22 cellular contexts compared by ENCODE assay signal in the genomic region with DNA sequence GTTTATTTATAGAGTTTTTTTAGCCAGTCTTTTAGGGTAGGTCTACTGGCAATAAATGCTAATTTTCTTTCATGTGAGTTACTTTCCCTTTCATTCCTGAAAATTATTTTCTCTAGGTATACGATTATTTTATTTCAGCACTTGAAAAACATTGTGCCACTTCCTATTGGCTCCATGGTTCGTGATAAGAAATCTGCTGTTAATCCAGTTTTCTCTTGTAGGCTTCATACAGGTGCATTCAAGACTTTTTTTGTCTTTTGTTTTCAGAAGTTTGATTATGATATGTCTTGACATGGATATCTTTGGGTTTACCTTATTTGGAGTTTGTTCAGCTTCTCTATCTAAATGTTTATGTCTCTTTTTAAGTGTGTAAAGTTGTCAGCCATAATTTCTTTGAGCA.
DNase-seq lines count a peak whose midpoint lies in the region; ATAC-seq, FAIRE-seq and TF ChIP-seq lines count a peak whose summit lies in the region.
"Had no signal": no experiment of that assay in that cellular context is flagged by ENCODE, and none has a peak within 500 bp of the region (broad histone marks: within the 10 kb centered on the region; RNA-seq: fewer than 3 reads in every experiment).

No MANE protein-coding gene starts in this region.

- CTCF ChIA-PET in OCI-LY7 (lab: Charles Lee; ENCODE audit: unreplicated experiment) (no interaction called here), K562 (lab: Yijun Ruan, JAX; ENCODE audit: low intra/inter-chr PET ratio) (interaction anchor here (0.7 kb wide), 1 partner anchor 541 kb away, joined by 3 read pairs; no protein-coding TSS in a partner anchor)

- H3K14ac ChIP-seq in trophoblast cell (ENCODE audit: low read length), result no peak overlapping the region

- TF ChIP-seq EP300 in K562 (IDR thresholded peaks at IDR 0.05; ENCODE audit: low read length), result no peak

- WGBS in K562 (ENCODE audit: insufficient coverage, low coverage, missing lambda C conversion rate), result 93% methylated on average over 2 of the region's 2 CpGs
- no CpG with 5 or more reads among the region's 2 CpGs for WGBS in trophoblast cell (ENCODE audit: extremely low coverage, insufficient coverage, insufficient read length)

- no peak overlapping the region for H3K23ac ChIP-seq in trophoblast cell (ENCODE audit: low read length)

- no peak overlapping the region for H4K91ac ChIP-seq in trophoblast cell (ENCODE audit: low read depth, low read length)

- no peak overlapping the region for H2BK5ac ChIP-seq in trophoblast cell (ENCODE audit: low read depth, low read length, poor library complexity)

- H3K4me3 Mint-ChIP-seq in activated naive CD8-positive, alpha-beta T cell treated with anti-CD3 and anti-CD28 coated beads, Interleukin-2, amount 50 U/mL, for 24 hours, result no peak overlapping the region
- no peak overlapping the region for H3K4me3 Mint-ChIP-seq in activated naive CD8-positive, alpha-beta T cell treated with anti-CD3 and anti-CD28 coated beads for 36 hours
- peak overlapping the region; percentile 10 to 76 for H3K4me3 Mint-ChIP-seq in stimulated activated naive B cell treated with anti-CD40 and anti-IgM and Interleukin-4, amounts not matched to agents 10 μg/mL and 1 μg/mL and 100 μg/mL, for 72 hours
- H3K4me3 Mint-ChIP-seq: CD8-positive, alpha-beta memory T cell; H9 had no signal

- H3K4me2 ChIP-seq in OCI-LY7 (ENCODE audit: low read length) (no peak overlapping the region), K562 (ENCODE audit: insufficient read depth, low read length) (no peak overlapping the region), trophoblast cell (ENCODE audit: low read length) (no peak overlapping the region)

- no peaks in the 10 kb centered on the region for H3K9me1 ChIP-seq in K562 (ENCODE audit: control insufficient read depth, insufficient read depth, low read length)

- no peak overlapping the region for H2BK12ac ChIP-seq in trophoblast cell (ENCODE audit: low read length)

- H3K27me3 ChIP-seq in K562 (ENCODE audit: control insufficient read depth in 2 of 2, insufficient read depth in 2 of 2, low read length in 2 of 2) (no peaks in the 10 kb centered on the region), trophoblast cell (ENCODE audit: insufficient read depth, low read length) (no peaks in the 10 kb centered on the region)

- peaks cover 74% of the 10 kb centered on the region for H3K9me3 ChIP-seq in OCI-LY7 (ENCODE audit: low read length)
- no peaks in the 10 kb centered on the region for H3K9me3 ChIP-seq in K562 (replicated peaks; ENCODE audit: control insufficient read depth, insufficient read depth, low read depth, low read length)
- H3K9me3 ChIP-seq in trophoblast cell (ENCODE audit: insufficient read depth, low read depth, low read length), result no peaks in the 10 kb centered on the region

- H3K36me3 Mint-ChIP-seq in activated naive CD8-positive, alpha-beta T cell treated with anti-CD3 and anti-CD28 coated beads, Interleukin-2, amount 50 U/mL, for 24 hours (ENCODE audit: low read depth), result peaks cover 10% of the 10 kb centered on the region
- H3K36me3 Mint-ChIP-seq in activated naive CD8-positive, alpha-beta T cell treated with anti-CD3 and anti-CD28 coated beads for 36 hours, result peaks cover 23% of the 10 kb centered on the region
- H3K36me3 Mint-ChIP-seq in stimulated activated naive B cell treated with anti-CD40 and anti-IgM and Interleukin-4, amounts not matched to agents 10 μg/mL and 1 μg/mL and 100 μg/mL, for 72 hours, result peaks cover 14 to 23% of the 10 kb centered on the region in 2 donors

- H4K8ac ChIP-seq in trophoblast cell (ENCODE audit: low read depth, low read length), result no peak overlapping the region

- no peak for DNase-seq in activated naive CD8-positive, alpha-beta T cell treated with anti-CD3 and anti-CD28 coated beads, Interleukin-2, amount 50 U/mL, for 24 hours
- DNase-seq in activated naive CD8-positive, alpha-beta T cell treated with anti-CD3 and anti-CD28 coated beads for 36 hours, result no peak
- no peak for DNase-seq in OCI-LY7 (ENCODE audit: low spot score)
- DNase-seq in K562 (ENCODE audit: extremely low read depth in 1 of 4, low spot score in 3 of 4), result no peak
- no peak for DNase-seq in stimulated activated naive B cell treated with anti-CD40 and anti-IgM and Interleukin-4, amounts not matched to agents 10 μg/mL and 1 μg/mL and 100 μg/mL, for 72 hours
- no peak for DNase-seq in putamen (ENCODE audit: low spot score)
- no peak for DNase-seq in trophoblast cell
- DNase-seq: AML-193; Calu3; CD8-positive, alpha-beta memory T cell; GDM1; GM23248; H9; KG1; NCI-H1105; NCI-H2029; NCI-H2227 treated with DMSO at 0.1 percent for 48 hours; NCI-H510A; NCI-H82 had no signal

- H3K9ac ChIP-seq in K562 (ENCODE audit: insufficient read depth in 1 of 2, low read depth in 2 of 2, low read length in 2 of 2) (no peak overlapping the region), trophoblast cell (ENCODE audit: low read length) (no peak overlapping the region)
- H3K9ac ChIP-seq: GM23248 had no signal

- TSS peak; percentile 55 for BruUV-seq in OCI-LY7 (replicated peaks; lab: Mats Ljungman, UMichigan)
- no TSS peak for BruUV-seq in K562 (replicated peaks; lab: Mats Ljungman, UMichigan)

- H3K79me1 ChIP-seq in trophoblast cell (ENCODE audit: low read length), result no peaks in the 10 kb centered on the region

- peaks cover 44% of the 10 kb centered on the region for H3K4me1 Mint-ChIP-seq in activated naive CD8-positive, alpha-beta T cell treated with anti-CD3 and anti-CD28 coated beads, Interleukin-2, amount 50 U/mL, for 24 hours
- peaks cover 26% of the 10 kb centered on the region for H3K4me1 Mint-ChIP-seq in activated naive CD8-positive, alpha-beta T cell treated with anti-CD3 and anti-CD28 coated beads for 36 hours
- H3K4me1 Mint-ChIP-seq in stimulated activated naive B cell treated with anti-CD40 and anti-IgM and Interleukin-4, amounts not matched to agents 10 μg/mL and 1 μg/mL and 100 μg/mL, for 72 hours, result peaks cover 41 to 74% of the 10 kb centered on the region in 2 donors
- H3K4me1 Mint-ChIP-seq: H9 had no signal

- no peak for ATAC-seq in activated naive CD8-positive, alpha-beta T cell treated with anti-CD3 and anti-CD28 coated beads, Interleukin-2, amount 50 U/mL, for 24 hours
- ATAC-seq in K562, result no peak
- ATAC-seq in stimulated activated naive B cell treated with anti-CD40 and anti-IgM and Interleukin-4, amounts not matched to agents 10 μg/mL and 1 μg/mL and 100 μg/mL, for 72 hours (replicated peaks), result no peak
- ATAC-seq in GM19324 (IDR thresholded peaks at IDR 0.05; ENCODE audit: low FRiP score, unreplicated experiment), result no peak
- ATAC-seq: Right ventricle myocardium inferior had no signal

- H3K36me3 ChIP-seq in OCI-LY7 (ENCODE audit: insufficient read depth, low read length) (peaks cover 75% of the 10 kb centered on the region), K562 (ENCODE audit: control insufficient read depth, insufficient read depth, low read length) (no peaks in the 10 kb centered on the region), trophoblast cell (ENCODE audit: control insufficient read depth in 1 of 2, insufficient read depth in 2 of 2, low read length in 2 of 2) (no peaks in the 10 kb centered on the region)

- H3K27ac ChIP-seq in OCI-LY7 (ENCODE audit: low read depth, low read length, poor library complexity, severe bottlenecking) (peak overlapping the region; percentile 98), K562 (ENCODE audit: extremely low read depth, low read depth, low read length) (no peak overlapping the region), trophoblast cell (ENCODE audit: low read depth, low read length) (no peak overlapping the region)
- H3K27ac ChIP-seq: C4-2B, GM23248 had no signal

- H2BK120ac ChIP-seq in trophoblast cell (ENCODE audit: insufficient read depth, low read length, poor library complexity), result no peak overlapping the region

- TF ChIP-seq CTCF in OCI-LY7 (conservative IDR thresholded peaks at IDR 0.05; ENCODE audit: low read length) (no peak), K562 (IDR thresholded peaks at IDR 0.05 in 2 of 3, conservative IDR thresholded peaks at IDR 0.05 in 1 of 3; ENCODE audit: insufficient read depth in 2 of 3, low read depth in 1 of 3, low read length in 3 of 3) (no peak)

- POLR2A ChIA-PET in OCI-LY7 (lab: Charles Lee) (interaction anchor here (0.8 to 3.2 kb wide), 5 partner anchors 10 to 147 kb away, joined by 3 to 13 read pairs (median 5); no protein-coding TSS in a partner anchor), K562 (lab: Yijun Ruan, JAX) (no interaction called here)

- H3K79me2 ChIP-seq in OCI-LY7 (ENCODE audit: insufficient read depth, low read depth, low read length), result peaks cover 89% of the 10 kb centered on the region
- H3K79me2 ChIP-seq in K562 (ENCODE audit: control insufficient read depth, insufficient read depth, low read length), result peaks cover 74% of the 10 kb centered on the region
- H3K79me2 ChIP-seq in trophoblast cell (ENCODE audit: control insufficient read depth, insufficient read depth, low read length, poor library complexity), result no peaks in the 10 kb centered on the region

- H3K27ac Mint-ChIP-seq in activated naive CD8-positive, alpha-beta T cell treated with anti-CD3 and anti-CD28 coated beads, Interleukin-2, amount 50 U/mL, for 24 hours, result peak overlapping the region; percentile 43
- no peak overlapping the region for H3K27ac Mint-ChIP-seq in activated naive CD8-positive, alpha-beta T cell treated with anti-CD3 and anti-CD28 coated beads for 36 hours
- peak overlapping the region; percentile 77 for H3K27ac Mint-ChIP-seq in stimulated activated naive B cell treated with anti-CD40 and anti-IgM and Interleukin-4, amounts not matched to agents 10 μg/mL and 1 μg/mL and 100 μg/mL, for 72 hours
- H3K27ac Mint-ChIP-seq: H9 had no signal

- no peaks in the 10 kb centered on the region for H4K20me1 ChIP-seq in OCI-LY7 (ENCODE audit: insufficient read depth, low read length)
- no peaks in the 10 kb centered on the region for H4K20me1 ChIP-seq in K562 (replicated peaks; ENCODE audit: control insufficient read depth, insufficient read depth, low read length)

- no peak overlapping the region for H3K18ac ChIP-seq in trophoblast cell (ENCODE audit: low read length)

- H4K12ac ChIP-seq in trophoblast cell (ENCODE audit: low read depth, low read length), result no peak overlapping the region

- H3K9me3 Mint-ChIP-seq in activated naive CD8-positive, alpha-beta T cell treated with anti-CD3 and anti-CD28 coated beads, Interleukin-2, amount 50 U/mL, for 24 hours, result peaks cover 20% of the 10 kb centered on the region
- H3K9me3 Mint-ChIP-seq in activated naive CD8-positive, alpha-beta T cell treated with anti-CD3 and anti-CD28 coated beads for 36 hours, result peaks cover 22% of the 10 kb centered on the region
- peaks cover 10 to 13% of the 10 kb centered on the region in 2 donors for H3K9me3 Mint-ChIP-seq in stimulated activated naive B cell treated with anti-CD40 and anti-IgM and Interleukin-4, amounts not matched to agents 10 μg/mL and 1 μg/mL and 100 μg/mL, for 72 hours

- H3K4me1 ChIP-seq in OCI-LY7 (ENCODE audit: insufficient read depth, low read length, poor library complexity, severe bottlenecking), result peaks cover 82% of the 10 kb centered on the region
- H3K4me1 ChIP-seq in K562 (replicated peaks in 1 of 2; ENCODE audit: control insufficient read depth in 2 of 2, insufficient read depth in 2 of 2, low read length in 2 of 2), result no peaks in the 10 kb centered on the region
- H3K4me1 ChIP-seq in trophoblast cell (ENCODE audit: control insufficient read depth in 1 of 2, insufficient read depth in 2 of 2, low read length in 2 of 2), result no peaks in the 10 kb centered on the region

- no peak overlapping the region for H2AFZ ChIP-seq in OCI-LY7 (ENCODE audit: low read length)
- H2AFZ ChIP-seq in K562 (ENCODE audit: low read depth, low read length), result no peak overlapping the region
- no peak overlapping the region for H2AFZ ChIP-seq in trophoblast cell (ENCODE audit: insufficient read depth, low read length, poor library complexity)
- H2AFZ ChIP-seq: GM23248 had no signal

- H3K9me2 ChIP-seq in OCI-LY7 (ENCODE audit: insufficient read depth, low read length), result no peaks in the 10 kb centered on the region

- TF ChIP-seq RAD21 in K562 (CRISPR knock-in tag; conservative IDR thresholded peaks at IDR 0.05 in 1 of 2, IDR thresholded peaks at IDR 0.05 in 1 of 2), result no peak

- TF ChIP-seq POLR2A in K562 (conservative IDR thresholded peaks at IDR 0.05), result no peak

- H3K4me3 ChIP-seq in OCI-LY7 (ENCODE audit: low read depth, low read length, poor library complexity, severe bottlenecking) (peak overlapping the region; percentile 29), K562 (no peak overlapping the region), trophoblast cell (ENCODE audit: low read depth, low read length) (no peak overlapping the region)
- H3K4me3 ChIP-seq: GM23248 had no signal

- H3K27me3 Mint-ChIP-seq in activated naive CD8-positive, alpha-beta T cell treated with anti-CD3 and anti-CD28 coated beads, Interleukin-2, amount 50 U/mL, for 24 hours, result no peaks in the 10 kb centered on the region
- no peaks in the 10 kb centered on the region for H3K27me3 Mint-ChIP-seq in activated naive CD8-positive, alpha-beta T cell treated with anti-CD3 and anti-CD28 coated beads for 36 hours
- H3K27me3 Mint-ChIP-seq in stimulated activated naive B cell treated with anti-CD40 and anti-IgM and Interleukin-4, amounts not matched to agents 10 μg/mL and 1 μg/mL and 100 μg/mL, for 72 hours, result no peaks in the 10 kb centered on the region
- H3K27me3 Mint-ChIP-seq: CD8-positive, alpha-beta memory T cell had no signal

- in situ Hi-C loops in K562 (cut with MboI), result no loop called here

- H2AK5ac ChIP-seq in trophoblast cell (ENCODE audit: low read length), result no peak overlapping the region

- intact Hi-C loops in OCI-LY7 (cut with micrococcal nuclease; ENCODE audit: unreplicated experiment), result no loop called here
- intact Hi-C loops in K562 (cut with micrococcal nuclease), result no loop called here

- H3K4ac ChIP-seq in trophoblast cell (ENCODE audit: low read depth, low read length), result no peak overlapping the region

- FAIRE-seq in K562 (lab: Jason Lieb, UNC), result no peak

Comparison
In these comparisons a context has a peak if more than half of its experiments do, and no peak if none do; other contexts are left out.
1. H3K4me3 Mint-ChIP-seq: peak in stimulated activated naive B cell treated with anti-CD40 and anti-IgM and Interleukin-4, amounts not matched to agents 10 μg/mL and 1 μg/mL and 100 μg/mL, for 72 hours (2 of 2); none in activated naive CD8-positive, alpha-beta T cell treated with anti-CD3 and anti-CD28 coated beads, Interleukin-2, amount 50 U/mL, for 24 hours (single experiment) and activated naive CD8-positive, alpha-beta T cell treated with anti-CD3 and anti-CD28 coated beads for 36 hours (single experiment).